19 cellular contexts compared by ENCODE assay signal in the genomic region with DNA sequence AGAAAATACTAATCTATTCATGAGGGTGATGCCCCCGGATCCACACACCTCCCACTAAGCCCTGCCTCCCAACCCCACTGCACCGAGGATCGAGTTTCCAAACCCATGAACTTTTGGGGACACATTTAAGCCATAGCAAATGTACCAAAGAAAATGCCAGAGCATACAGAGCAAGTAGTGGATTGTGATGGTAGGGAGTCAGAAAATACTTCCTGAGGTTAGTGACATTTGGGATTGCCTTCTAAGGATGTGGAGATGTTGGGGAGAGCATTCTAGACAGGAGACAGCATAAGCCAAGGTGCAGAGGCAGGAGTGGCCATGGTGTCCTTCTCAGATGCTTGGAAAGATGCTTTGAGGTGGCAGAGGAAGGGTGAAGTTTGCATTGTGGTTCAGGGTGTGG. TPM values are rescaled to one million over a fixed set of nuclear protein-coding genes. Genes with fewer than 3 reads are reported as not detected.
"Had no signal": no experiment of that assay in that cellular context is flagged by ENCODE, and none has a peak within 500 bp of the region (broad histone marks: within the 10 kb centered on the region; RNA-seq: fewer than 3 reads in every experiment).

No MANE protein-coding gene starts in this region.

- H3K4me3 ChIP-seq: SJCRH30 had no signal

- ATAC-seq: Panc1, PC-3, SK-N-SH treated with all-trans-retinoic acid at 6 μM for 48 hours had no signal

- H3K27me3 ChIP-seq: SJCRH30 had no signal

- H3K27ac ChIP-seq: RWPE1 had no signal

- H3K9me3 ChIP-seq: SJCRH30 had no signal

- DNase-seq: KBM-7, NCI-H1105 treated with DMSO at 0.1 percent for 48 hours, NCI-H1417 treated with DMSO at 0.1 percent for 48 hours, NCI-H146, NCI-H1694 treated with DMSO at 0.1 percent for 48 hours, NCI-H1930, NCI-H2107, NCI-H226, NCI-H446, NCI-H510A, NCI-H774, PC-3, SHP77 treated with DMSO at 0.1 percent for 48 hours, SJCRH30, T-helper 1 cell had no signal

RNA-seq across cellular contexts. Expression of gene VASH2, which starts 33.1 kb away (rescaled TPM):
- total RNA-seq: MCF 10A had no signal
